14 cellular contexts compared by ENCODE assay signal in the genomic region with DNA sequence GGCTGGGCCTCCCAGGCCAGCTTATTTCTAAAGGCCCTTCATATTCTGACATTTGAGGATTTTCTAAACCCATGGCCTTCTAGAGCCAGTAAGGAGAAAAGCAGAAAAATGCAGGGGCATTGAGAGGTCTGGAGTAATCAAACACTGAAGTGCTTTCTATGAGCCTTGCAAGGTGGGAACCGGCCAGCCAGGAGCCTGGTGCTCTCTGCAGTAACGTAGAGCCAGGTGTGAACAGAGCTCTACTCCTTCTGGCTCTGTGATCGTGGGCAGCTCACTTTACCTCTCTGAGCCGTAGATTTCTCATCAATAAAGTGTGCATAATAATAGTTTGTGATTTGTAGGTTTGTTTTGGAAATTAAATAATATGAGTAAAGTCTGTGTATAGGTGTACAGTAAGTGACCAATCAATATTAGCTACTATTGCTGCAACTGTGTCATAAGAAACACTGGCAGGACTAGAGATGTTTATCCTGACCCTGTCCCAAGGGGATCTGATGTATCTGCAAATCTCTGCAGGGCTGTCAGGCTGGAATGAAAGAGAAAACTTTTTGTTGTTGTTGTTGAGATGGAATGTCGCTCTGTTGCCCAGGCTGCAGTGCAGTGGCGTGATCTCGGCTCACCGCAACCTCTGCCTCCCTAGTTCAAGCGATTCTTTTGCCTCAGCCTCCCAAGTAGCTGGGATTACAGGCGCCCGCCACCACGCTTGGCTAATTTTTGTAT. TPM values are rescaled to one million over a fixed set of nuclear protein-coding genes. Genes with fewer than 3 reads are reported as not detected.
A peak's percentile ranks its signal among the peaks of the same experiment; 100 is the strongest.
DNase-seq lines count a peak whose midpoint lies in the region; ATAC-seq, FAIRE-seq and TF ChIP-seq lines count a peak whose summit lies in the region.
"Had no signal": no experiment of that assay in that cellular context is flagged by ENCODE, and none has a peak within 500 bp of the region (broad histone marks: within the 10 kb centered on the region; RNA-seq: fewer than 3 reads in every experiment).

No MANE protein-coding gene starts in this region.

- H3K27me3 Mint-ChIP-seq in Caco-2 (ENCODE audit: insufficient read depth, unreplicated experiment) (no peaks in the 10 kb centered on the region), astrocyte (ENCODE audit: low read depth, unreplicated experiment) (no peaks in the 10 kb centered on the region)
- H3K27me3 Mint-ChIP-seq: activated CD4-positive, alpha-beta T cell treated with anti-CD3 and anti-CD28 coated beads, Interleukin-2, amount 10 ng/mL, durations not matched to agents 7 days and 5 days had no signal

- DNase-seq in Caco-2 (no peak), astrocyte (ENCODE audit: low read depth) (no peak), left ventricle myocardium inferior (peak; percentile 17), sigmoid colon (no peak), NCI-H1048 (lab: John Stamatoyannopoulos, UW) (no peak), NOMO-1 (lab: John Stamatoyannopoulos, UW; ENCODE audit: unreplicated experiment in 2 of 2) (no peak), D341Med (ENCODE audit: low spot score) (no peak)
- DNase-seq: activated CD4-positive, alpha-beta T cell treated with anti-CD3 and anti-CD28 coated beads, Interleukin-2, amount 10 ng/mL, durations not matched to agents 7 days and 5 days; activated naive CD4-positive, alpha-beta T cell treated with anti-CD3 and anti-CD28 coated beads for 36 hours; NCI-H446 treated with DMSO at 0.1 percent for 48 hours had no signal

- peak overlapping the region; percentile 99 for H3K27ac ChIP-seq in astrocyte (ENCODE audit: low read depth, low read length)
- peak overlapping the region; percentile 97 for H3K27ac ChIP-seq in left ventricle myocardium inferior (replicated peaks)
- peak overlapping the region; percentile 72 to 86 (median 80) for H3K27ac ChIP-seq in sigmoid colon
- H3K27ac ChIP-seq: BLaER1 treated with 17β-estradiol and CSF1 and Interleukin-3, amounts not matched to agents 10 nM and 100 nM; KMS-11 had no signal

- H3K36me3 Mint-ChIP-seq in Caco-2 (ENCODE audit: insufficient read depth, unreplicated experiment) (peaks cover 18% of the 10 kb centered on the region), astrocyte (ENCODE audit: low read depth, unreplicated experiment) (peaks cover 9% of the 10 kb centered on the region)

- H3K27me3 ChIP-seq in Caco-2 (replicated peaks; ENCODE audit: control insufficient read depth, insufficient read depth, low read length) (no peaks in the 10 kb centered on the region), astrocyte (ENCODE audit: insufficient read depth, low read length) (no peaks in the 10 kb centered on the region), left ventricle myocardium inferior (ENCODE audit: low read depth) (no peaks in the 10 kb centered on the region), sigmoid colon (no peaks in the 10 kb centered on the region)
- H3K27me3 ChIP-seq: BLaER1 treated with 17β-estradiol and CSF1 and Interleukin-3, amounts not matched to agents 10 nM and 100 nM had no signal

- TF ChIP-seq CTCF in Caco-2 (IDR thresholded peaks at IDR 0.05; ENCODE audit: insufficient read depth in 1 of 2, low read depth in 1 of 2, low read length in 1 of 2, severe bottlenecking in 1 of 2, unreplicated experiment in 1 of 2) (no peak), astrocyte (IDR thresholded peaks at IDR 0.05; ENCODE audit: insufficient read depth, low read depth, low read length) (no peak), left ventricle myocardium inferior (IDR thresholded peaks at IDR 0.05; ENCODE audit: borderline replicate concordance) (no peak), sigmoid colon (IDR thresholded peaks at IDR 0.05) (no peak)

- no peaks in the 10 kb centered on the region for H3K9me3 ChIP-seq in Caco-2
- H3K9me3 ChIP-seq in astrocyte (ENCODE audit: insufficient read depth, low read depth, low read length), result no peaks in the 10 kb centered on the region
- no peaks in the 10 kb centered on the region for H3K9me3 ChIP-seq in left ventricle myocardium inferior (replicated peaks)
- H3K9me3 ChIP-seq in sigmoid colon, result no peaks in the 10 kb centered on the region
- H3K9me3 ChIP-seq: BLaER1 treated with 17β-estradiol and CSF1 and Interleukin-3, amounts not matched to agents 10 nM and 100 nM had no signal

- H3K4me1 ChIP-seq in Caco-2, result peaks cover 63% of the 10 kb centered on the region
- peaks cover 70% of the 10 kb centered on the region for H3K4me1 ChIP-seq in astrocyte (ENCODE audit: insufficient read depth, low read length)
- peaks cover 100% of the 10 kb centered on the region for H3K4me1 ChIP-seq in left ventricle myocardium inferior
- H3K4me1 ChIP-seq in sigmoid colon, result peaks cover 0 to 80% (median 72%) of the 10 kb centered on the region in 4 donors

- H3K4me3 ChIP-seq in Caco-2 (ENCODE audit: low read depth, low read length) (no peak overlapping the region), astrocyte (ENCODE audit: insufficient read depth, low read depth, low read length) (peak overlapping the region; percentile 57), left ventricle myocardium inferior (peak overlapping the region; percentile 66), sigmoid colon (no peak overlapping the region)
- H3K4me3 ChIP-seq: BLaER1 treated with 17β-estradiol and CSF1 and Interleukin-3, amounts not matched to agents 10 nM and 100 nM had no signal

- CTCF ChIA-PET in Caco-2 (lab: Charles Lee), result interaction anchor here (1.2 to 2.0 kb wide), 4 partner anchors 10 to 83 kb away, joined by 3 to 6 read pairs (median 4); a partner anchor contains a TSS

- no peak for FAIRE-seq in astrocyte (lab: Jason Lieb, UNC)

- peaks cover 43% of the 10 kb centered on the region for H3K4me1 Mint-ChIP-seq in Caco-2 (ENCODE audit: low read depth, unreplicated experiment)
- peaks cover 66% of the 10 kb centered on the region for H3K4me1 Mint-ChIP-seq in astrocyte (ENCODE audit: low read depth, unreplicated experiment)
- H3K4me1 Mint-ChIP-seq: activated CD4-positive, alpha-beta T cell treated with anti-CD3 and anti-CD28 coated beads, Interleukin-2, amount 10 ng/mL, durations not matched to agents 7 days and 5 days had no signal

- TF ChIP-seq POLR2A in sigmoid colon (IDR thresholded peaks at IDR 0.05), result no peak

- H3K36me3 ChIP-seq in Caco-2 (ENCODE audit: control insufficient read depth, insufficient read depth, low read length), result no peaks in the 10 kb centered on the region
- H3K36me3 ChIP-seq in astrocyte (ENCODE audit: insufficient read depth, low read length), result no peaks in the 10 kb centered on the region
- peaks cover 2% of the 10 kb centered on the region for H3K36me3 ChIP-seq in left ventricle myocardium inferior
- H3K36me3 ChIP-seq in sigmoid colon, result peaks cover 0 to under 1% (median 0%) of the 10 kb centered on the region in 4 donors

- no peak for ATAC-seq in GM19452 (IDR thresholded peaks at IDR 0.05; ENCODE audit: unreplicated experiment)

- H3K27ac Mint-ChIP-seq in Caco-2 (ENCODE audit: unreplicated experiment) (peak overlapping the region; percentile 43), astrocyte (ENCODE audit: unreplicated experiment) (peak overlapping the region; percentile 96)
- H3K27ac Mint-ChIP-seq: activated CD4-positive, alpha-beta T cell treated with anti-CD3 and anti-CD28 coated beads, Interleukin-2, amount 10 ng/mL, durations not matched to agents 7 days and 5 days; activated naive CD4-positive, alpha-beta T cell treated with anti-CD3 and anti-CD28 coated beads for 36 hours had no signal

- no peak for TF ChIP-seq EP300 in sigmoid colon (IDR thresholded peaks at IDR 0.05)

- H3K4me3 Mint-ChIP-seq in Caco-2 (ENCODE audit: unreplicated experiment), result peak overlapping the region; percentile 35
- H3K4me3 Mint-ChIP-seq in astrocyte (ENCODE audit: unreplicated experiment), result no peak overlapping the region
- H3K4me3 Mint-ChIP-seq: activated CD4-positive, alpha-beta T cell treated with anti-CD3 and anti-CD28 coated beads, Interleukin-2, amount 10 ng/mL, durations not matched to agents 7 days and 5 days; activated naive CD4-positive, alpha-beta T cell treated with anti-CD3 and anti-CD28 coated beads for 36 hours had no signal

- 91% methylated on average over 12 of the region's 12 CpGs for WGBS in sigmoid colon, 2 donors

- peak overlapping the region; percentile 90 for H3K9ac ChIP-seq in astrocyte (ENCODE audit: low read length)
- H3K9ac ChIP-seq: BLaER1 treated with 17β-estradiol and CSF1 and Interleukin-3, amounts not matched to agents 10 nM and 100 nM; KMS-11 had no signal

- POLR2A ChIA-PET in Caco-2 (lab: Charles Lee), result no interaction called here

- intact Hi-C loops in Caco-2 (cut with micrococcal nuclease; ENCODE audit: unreplicated experiment) (loop anchor here (5.0 kb wide), 2 partner anchors 171 to 186 kb away; no protein-coding TSS in a partner anchor), left ventricle myocardium inferior (cut with micrococcal nuclease) (no loop called here), sigmoid colon (cut with DNase I) (no loop called here)

- peaks cover 65% of the 10 kb centered on the region for H3K79me2 ChIP-seq in astrocyte (ENCODE audit: insufficient read depth, low read length)

- no peaks in the 10 kb centered on the region for H3K9me3 Mint-ChIP-seq in Caco-2 (ENCODE audit: unreplicated experiment)
- peaks cover 2% of the 10 kb centered on the region for H3K9me3 Mint-ChIP-seq in astrocyte (ENCODE audit: unreplicated experiment)
- H3K9me3 Mint-ChIP-seq: activated CD4-positive, alpha-beta T cell treated with anti-CD3 and anti-CD28 coated beads, Interleukin-2, amount 10 ng/mL, durations not matched to agents 7 days and 5 days; activated naive CD4-positive, alpha-beta T cell treated with anti-CD3 and anti-CD28 coated beads for 36 hours had no signal

- BruUV-seq in Caco-2 (replicated peaks; lab: Mats Ljungman, UMichigan), result no TSS peak

- no peak overlapping the region for H2AFZ ChIP-seq in astrocyte (ENCODE audit: low read depth, low read length)

- peak overlapping the region; percentile 86 for H3K4me2 ChIP-seq in astrocyte (ENCODE audit: low read length)
- H3K4me2 ChIP-seq: KMS-11 had no signal

- peaks cover 45% of the 10 kb centered on the region for H4K20me1 ChIP-seq in astrocyte (ENCODE audit: insufficient read depth, low read length)

RNA-seq across cellular contexts. Expression of a gene that starts 2.7 kb away (rescaled TPM):
- total RNA-seq in Caco-2 (2022) (22.4 and 25.1 TPM in 2 replicates), astrocyte (40.2 and 68.9 TPM in 2 replicates), left ventricle myocardium inferior (715 TPM), sigmoid colon (10 to 100 TPM in 2 of 4 donors, 1 to 10 TPM in 2; 7.1 to 23.5 (median 11.1) TPM)
- 10 to 100 TPM; 18.6 to 30.1 (median 28.9) TPM for polyA plus RNA-seq in sigmoid colon

RNA-seq across cellular contexts. Expression of a gene that starts 17.9 kb away (rescaled TPM):
- total RNA-seq in Caco-2 (2022), result not detected in 2 replicates
- total RNA-seq in astrocyte, result 5.5 and 9.4 TPM in 2 replicates
- 6.2 TPM for total RNA-seq in left ventricle myocardium inferior
- under 1 TPM in 2 of 4 donors, not detected in 2; 0.33 to 0.55 TPM for total RNA-seq in sigmoid colon
- polyA plus RNA-seq in sigmoid colon, result under 1 TPM; 0.16 to 0.92 (median 0.60) TPM
- total RNA-seq: H4 had no signal

RNA-seq across cellular contexts. Expression of a gene that starts 57.7 kb away (rescaled TPM):
- 55.3 TPM in 2 replicates for total RNA-seq in Caco-2 (2022)
- 42.0 and 47.4 TPM in 2 replicates for total RNA-seq in astrocyte
- total RNA-seq in left ventricle myocardium inferior, result 25.2 TPM
- 10 to 100 TPM; 30.0 to 34.1 (median 31.8) TPM for total RNA-seq in sigmoid colon
- 10 to 100 TPM; 24.6 to 27.8 (median 25.9) TPM for polyA plus RNA-seq in sigmoid colon

Comparison
In these comparisons a context has a peak if more than half of its experiments do, and no peak if none do; other contexts are left out.
1. H3K4me3 ChIP-seq: peak in astrocyte (single experiment) and left ventricle myocardium inferior (single experiment); none in Caco-2 (single experiment) and sigmoid colon (0 of 4).
2. RNA of a gene that starts 2.7 kb away (total RNA-seq): 715 TPM in left ventricle myocardium inferior (single experiment); 40.2 to 68.9 TPM in astrocyte, 22.4 to 25.1 TPM in Caco-2 and 7.1 to 23.5 TPM in sigmoid colon; every median in the first group is over 10 times any median in the second.
3. Peak in every context shown above with its lines, with median percentiles within 50 percentile points of each other: H3K27ac ChIP-seq.